ENCODE assay signal across 20 cellular contexts in genomic region chr5:151225475-151225874, GRCh38. TPM values are rescaled to one million over a fixed set of nuclear protein-coding genes. Genes with fewer than 3 reads are reported as not detected.
DNase-seq lines count a peak whose midpoint lies in the region; ATAC-seq, FAIRE-seq and TF ChIP-seq lines count a peak whose summit lies in the region.
"Had no signal": no experiment of that assay in that cellular context is flagged by ENCODE, and none has a peak within 500 bp of the region (broad histone marks: within the 10 kb centered on the region; RNA-seq: fewer than 3 reads in every experiment).

No MANE protein-coding gene starts in this region.

- ATAC-seq in activated T-cell treated with anti-CD3 and anti-CD28 coated beads, Interleukin-2, amount 50 U/mL, for 72 hours (replicated peaks in 1 of 2), result no peak
- no peak for ATAC-seq in central memory CD8-positive, alpha-beta T cell (replicated peaks; ENCODE audit: extremely low read depth, poor library complexity, severe bottlenecking)
- no peak for ATAC-seq in GM19395 (IDR thresholded peaks at IDR 0.05; ENCODE audit: unreplicated experiment)

- H3K27ac ChIP-seq in MM.1S (ENCODE audit: low read length), result peak overlapping the region; percentile 20; the same call in 1 of the 2 replicates
- peak overlapping the region in 1 of 4 donors; percentile 90 for H3K27ac ChIP-seq in sigmoid colon

- peak overlapping the region; percentile 10 for H3K4me2 ChIP-seq in MM.1S (ENCODE audit: low read depth, low read length)

- H3K27ac Mint-ChIP-seq in activated T-cell treated with anti-CD3 and anti-CD28 coated beads, Interleukin-2, amount 50 U/mL, for 72 hours, result peak overlapping the region; percentile 64
- peak overlapping the region; percentile 85 for H3K27ac Mint-ChIP-seq in central memory CD8-positive, alpha-beta T cell (ENCODE audit: low read depth)
- H3K27ac Mint-ChIP-seq: nephron progenitor cell had no signal

- H3F3A ChIP-seq in MM.1S (ENCODE audit: insufficient read depth, low read length), result peaks cover 28% of the 10 kb centered on the region; the same call in 1 of the 2 replicates

- H2AFZ ChIP-seq in MM.1S (ENCODE audit: low read length), result peak overlapping the region; percentile 8

- peaks cover 5% of the 10 kb centered on the region in 2 donors for H3K36me3 Mint-ChIP-seq in activated T-cell treated with anti-CD3 and anti-CD28 coated beads, Interleukin-2, amount 50 U/mL, for 72 hours (ENCODE audit: insufficient read depth in 2 of 2)
- peaks cover 8% of the 10 kb centered on the region for H3K36me3 Mint-ChIP-seq in central memory CD8-positive, alpha-beta T cell (ENCODE audit: insufficient read depth)

- WGBS in sigmoid colon, 2 donors, result 76 to 91% methylated on average over 5 of the region's 5 CpGs

- TF ChIP-seq EP300 in sigmoid colon (IDR thresholded peaks at IDR 0.05), result no peak

- TF ChIP-seq POLR2A in sigmoid colon (IDR thresholded peaks at IDR 0.05), result no peak
- TF ChIP-seq POLR2A in GM12892 (IDR thresholded peaks at IDR 0.05; ENCODE audit: low read depth, low read length), result no peak

- H3K79me2 ChIP-seq in MM.1S (ENCODE audit: low read length), result peaks cover 36% of the 10 kb centered on the region

- no peaks in the 10 kb centered on the region for H3K27me3 Mint-ChIP-seq in activated T-cell treated with anti-CD3 and anti-CD28 coated beads, Interleukin-2, amount 50 U/mL, for 72 hours (ENCODE audit: low read depth)
- no peaks in the 10 kb centered on the region for H3K27me3 Mint-ChIP-seq in central memory CD8-positive, alpha-beta T cell

- no peaks in the 10 kb centered on the region for H3K9me3 Mint-ChIP-seq in activated T-cell treated with anti-CD3 and anti-CD28 coated beads, Interleukin-2, amount 50 U/mL, for 72 hours
- no peaks in the 10 kb centered on the region for H3K9me3 Mint-ChIP-seq in central memory CD8-positive, alpha-beta T cell
- H3K9me3 Mint-ChIP-seq: nephron progenitor cell had no signal

- no peaks in the 10 kb centered on the region for H3K9me2 ChIP-seq in MM.1S (replicated peaks; ENCODE audit: insufficient read depth, low read length)

- peaks cover 43% of the 10 kb centered on the region for H3K4me1 Mint-ChIP-seq in activated T-cell treated with anti-CD3 and anti-CD28 coated beads, Interleukin-2, amount 50 U/mL, for 72 hours (ENCODE audit: low read depth)
- peaks cover 40% of the 10 kb centered on the region for H3K4me1 Mint-ChIP-seq in central memory CD8-positive, alpha-beta T cell

- no peaks in the 10 kb centered on the region for H4K20me1 ChIP-seq in MM.1S (ENCODE audit: insufficient read depth, low read length)

- peaks cover 39% of the 10 kb centered on the region for H3K4me1 ChIP-seq in MM.1S (ENCODE audit: low read length)
- H3K4me1 ChIP-seq in sigmoid colon, result peaks cover 0 to 35% (median 31%) of the 10 kb centered on the region in 4 donors
- H3K4me1 ChIP-seq: uterus had no signal

- H3K36me3 ChIP-seq in MM.1S (replicated peaks; ENCODE audit: insufficient read depth, low read length) (no peaks in the 10 kb centered on the region), sigmoid colon (no peaks in the 10 kb centered on the region)
- H3K36me3 ChIP-seq: uterus had no signal

- H3K27me3 ChIP-seq in MM.1S (replicated peaks; ENCODE audit: insufficient read depth, low read length), result no peaks in the 10 kb centered on the region
- no peaks in the 10 kb centered on the region for H3K27me3 ChIP-seq in sigmoid colon
- H3K27me3 ChIP-seq: uterus had no signal

- H3K4me3 Mint-ChIP-seq in activated T-cell treated with anti-CD3 and anti-CD28 coated beads, Interleukin-2, amount 50 U/mL, for 72 hours, result peak overlapping the region; percentile 52 to 95
- peak overlapping the region; percentile 85 for H3K4me3 Mint-ChIP-seq in central memory CD8-positive, alpha-beta T cell
- H3K4me3 Mint-ChIP-seq: nephron progenitor cell had no signal

- H3K9ac ChIP-seq in MM.1S (ENCODE audit: low read length), result 0 out of 2 replicates have a peak overlapping the region, but pooled peaks have one; percentile 0

- H3K4me3 ChIP-seq in MM.1S (ENCODE audit: low read length), result no peak overlapping the region
- H3K4me3 ChIP-seq in sigmoid colon, result no peak overlapping the region
- H3K4me3 ChIP-seq: lung, uterus had no signal

- TF ChIP-seq CTCF in MM.1S (IDR thresholded peaks at IDR 0.05; ENCODE audit: low read length), result no peak
- TF ChIP-seq CTCF in sigmoid colon (IDR thresholded peaks at IDR 0.05), result no peak

- DNase-seq in activated T-cell treated with anti-CD3 and anti-CD28 coated beads, Interleukin-2, amount 50 U/mL, for 72 hours, result no peak
- no peak for DNase-seq in activated T-cell treated with anti-CD3 and anti-CD28 coated beads for 4 hours
- DNase-seq in MM.1S, result peak; percentile 24
- no peak for DNase-seq in central memory CD8-positive, alpha-beta T cell (ENCODE audit: low spot score in 2 of 2)
- DNase-seq in sigmoid colon, result peak; percentile 33
- DNase-seq in stimulated activated CD4-positive, alpha-beta T cell treated with anti-CD3 and anti-CD28 coated beads, Interleukin-1b, Interleukin-23, amount 100 ng/mL, for 48 hours, result no peak
- DNase-seq in GM12892 (ENCODE audit: insufficient read length), result no peak
- DNase-seq: activated CD4-positive, alpha-beta T cell treated with anti-CD3 and anti-CD28 coated beads for 1 hour; amygdala; Caco-2; caudate nucleus; effector CD8-positive, alpha-beta T cell; NCI-H187 treated with DMSO at 0.1 percent for 48 hours; NCI-H345; nephron progenitor cell; NK-92 treated with Interleukin-12 subunit alpha and Interleukin-12 subunit beta, amount 100 ng/mL, for 24 hours; uterus had no signal

- intact Hi-C loops in sigmoid colon (cut with DNase I), result no loop called here

- no peak for FAIRE-seq in GM12892 (lab: Jason Lieb, UNC)
- FAIRE-seq: islet of Langerhans had no signal

- H3K9me3 ChIP-seq in MM.1S (replicated peaks; ENCODE audit: insufficient read depth, low read length) (no peaks in the 10 kb centered on the region), sigmoid colon (no peaks in the 10 kb centered on the region)
- H3K9me3 ChIP-seq: uterus had no signal

RNA-seq across cellular contexts. Expression of gene CCDC69, which starts 1.6 kb away (rescaled TPM):
- 10 to 100 TPM; 44.8 to 53.1 TPM for total RNA-seq in activated T-cell treated with anti-CD3 and anti-CD28 coated beads, Interleukin-2, amount 50 U/mL, for 72 hours
- total RNA-seq in sigmoid colon, result 100 to 1,000 TPM; 199 to 342 (median 258) TPM
- 10 to 100 TPM in 2 of 3 donors, 1 to 10 TPM in 1; 6.0 to 48.7 (median 43.2) TPM for polyA plus RNA-seq in sigmoid colon
- polyA plus RNA-seq in GM12892 (2012; ENCODE audit: missing spikeins), result 41.2 TPM

RNA-seq across cellular contexts. Expression of gene GM2A, which starts 27.5 kb away (rescaled TPM):
- total RNA-seq in activated T-cell treated with anti-CD3 and anti-CD28 coated beads, Interleukin-2, amount 50 U/mL, for 72 hours, result 10 to 100 TPM; 19.4 to 28.2 TPM
- 10 to 100 TPM; 19.4 to 31.9 (median 29.3) TPM for total RNA-seq in sigmoid colon
- 10 to 100 TPM; 10.2 to 35.1 (median 32.3) TPM for polyA plus RNA-seq in sigmoid colon
- 71.5 TPM for polyA plus RNA-seq in GM12892 (2012; ENCODE audit: missing spikeins)

Comparison
In these comparisons a context has a peak if more than half of its experiments do, and no peak if none do; other contexts are left out.
1. DNase-seq: peak in MM.1S (single experiment) and sigmoid colon (single experiment); none in activated T-cell treated with anti-CD3 and anti-CD28 coated beads, Interleukin-2, amount 50 U/mL, for 72 hours (0 of 2), activated T-cell treated with anti-CD3 and anti-CD28 coated beads for 4 hours (single experiment), central memory CD8-positive, alpha-beta T cell (0 of 2), stimulated activated CD4-positive, alpha-beta T cell treated with anti-CD3 and anti-CD28 coated beads, Interleukin-1b, Interleukin-23, amount 100 ng/mL, for 48 hours (single experiment) and GM12892 (single experiment).